In the genomic region with DNA sequence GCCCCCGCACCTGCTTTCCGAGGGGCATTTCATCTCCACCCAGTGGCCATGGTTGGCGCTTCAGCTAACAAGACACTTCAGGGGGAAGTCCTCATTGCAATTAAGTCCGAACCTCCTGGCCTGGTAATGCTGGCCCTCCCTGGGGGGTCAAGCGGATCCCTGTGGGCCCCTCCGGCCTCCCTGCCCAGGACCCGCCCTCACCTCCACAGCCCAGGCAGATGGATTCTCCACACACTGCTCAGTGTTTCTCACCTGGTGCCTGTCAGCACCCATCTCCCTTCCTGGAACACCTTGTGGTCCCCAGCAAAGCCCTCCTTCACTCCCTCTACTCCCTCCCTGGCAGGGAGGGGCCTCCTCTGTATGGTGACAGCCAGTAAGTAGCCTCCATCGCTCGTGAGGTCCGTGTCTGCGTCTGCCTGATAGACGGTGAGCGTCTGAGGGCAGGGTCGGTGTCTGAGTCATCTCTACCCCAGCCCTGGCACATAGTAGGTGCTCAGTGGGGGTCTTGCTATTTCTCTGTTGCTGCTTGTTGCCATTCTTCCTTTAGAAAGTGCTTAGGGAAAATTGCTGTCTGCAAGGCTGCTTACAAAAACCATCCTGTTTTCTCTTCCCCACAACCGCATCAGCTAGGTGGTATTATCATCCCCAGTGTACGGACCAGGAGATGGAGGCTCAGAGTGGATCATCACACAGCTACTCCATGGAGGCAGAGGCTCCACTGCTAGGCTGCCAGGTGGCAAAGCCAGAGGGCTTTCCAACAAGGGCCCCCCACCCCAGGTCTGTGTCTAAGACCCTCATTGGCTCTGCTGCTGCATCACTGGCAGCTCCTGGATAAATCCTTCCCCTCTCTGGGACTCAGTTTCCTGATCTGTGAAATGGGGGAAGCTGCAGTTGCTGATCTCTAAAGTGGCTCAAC, we compare ENCODE assay signal across 13 cellular contexts. TPM values are rescaled to one million over a fixed set of nuclear protein-coding genes. Genes with fewer than 3 reads are reported as not detected.
DNase-seq lines count a peak whose midpoint lies in the region; ATAC-seq and TF ChIP-seq lines count a peak whose summit lies in the region.
"Had no signal": no experiment of that assay in that cellular context is flagged by ENCODE, and none has a peak within 500 bp of the region (broad histone marks: within the 10 kb centered on the region; RNA-seq: fewer than 3 reads in every experiment).

No MANE protein-coding gene starts in this region.

- H3K36me3 ChIP-seq in ACC112 (ENCODE audit: insufficient read depth, low read length) (no peaks in the 10 kb centered on the region), H7 (replicated peaks; ENCODE audit: control insufficient read depth, insufficient read depth, low read length) (no peaks in the 10 kb centered on the region), mucosa of rectum (ENCODE audit: control insufficient read depth in 2 of 2, insufficient read depth in 2 of 2, low read length in 2 of 2) (no peaks in the 10 kb centered on the region)

- no peaks in the 10 kb centered on the region for H3K79me2 ChIP-seq in ACC112 (ENCODE audit: control insufficient read depth, insufficient read depth, low read length, unreplicated experiment)
- H3K79me2 ChIP-seq: parathyroid adenoma had no signal

- peak overlapping the region; percentile 88 for H3K27ac ChIP-seq in ACC112 (ENCODE audit: low read depth, low read length)
- H3K27ac ChIP-seq in coronary artery, result peak overlapping the region; percentile 47 to 79
- peak overlapping the region; percentile 12 to 21 for H3K27ac ChIP-seq in mucosa of rectum (ENCODE audit: low read depth in 2 of 2, low read length in 2 of 2)

- no peak overlapping the region for H3K9ac ChIP-seq in mucosa of rectum (ENCODE audit: low read depth in 1 of 2, low read length in 2 of 2)
- H3K9ac ChIP-seq: parathyroid adenoma had no signal

- ATAC-seq in HG03097 (IDR thresholded peaks at IDR 0.05; ENCODE audit: low FRiP score, unreplicated experiment) (no peak), HG02678 (IDR thresholded peaks at IDR 0.05; ENCODE audit: unreplicated experiment) (no peak)
- ATAC-seq: activated CD4-positive, CD25-positive, alpha-beta regulatory T cell treated with anti-CD3 and anti-CD28 coated beads, Interleukin-2, amount 50 U/mL, for 24 hours had no signal

- no peak for TF ChIP-seq CTCF in coronary artery (IDR thresholded peaks at IDR 0.05)

- H3K4me1 ChIP-seq in ACC112 (ENCODE audit: control insufficient read depth, insufficient read depth, low read length, unreplicated experiment) (peaks cover 64% of the 10 kb centered on the region), mucosa of rectum (ENCODE audit: control insufficient read depth in 2 of 2, insufficient read depth in 2 of 2, low read length in 2 of 2) (peaks cover 11 to 16% of the 10 kb centered on the region in 2 donors)
- H3K4me1 ChIP-seq: parathyroid adenoma had no signal

- H3K9me3 ChIP-seq in mucosa of rectum (ENCODE audit: control insufficient read depth in 2 of 2, low read length in 2 of 2), result no peaks in the 10 kb centered on the region

- no peaks in the 10 kb centered on the region for H3K27me3 ChIP-seq in ACC112 (ENCODE audit: insufficient read depth, low read length)
- no peaks in the 10 kb centered on the region for H3K27me3 ChIP-seq in H7 (ENCODE audit: control insufficient read depth, insufficient read depth, low read length)
- H3K27me3 ChIP-seq in mucosa of rectum (ENCODE audit: control insufficient read depth in 2 of 2, insufficient read depth in 2 of 2, low read length in 2 of 2), result peaks cover 2 to 12% of the 10 kb centered on the region in 2 donors

- no peak overlapping the region for H2AFZ ChIP-seq in ACC112 (ENCODE audit: low read length, unreplicated experiment)
- H2AFZ ChIP-seq: parathyroid adenoma had no signal

- DNase-seq in H7 (peak; percentile 87), coronary artery (ENCODE audit: low spot score) (no peak), T-helper 1 cell (no peak), NCI-H2227 (lab: John Stamatoyannopoulos, UW; ENCODE audit: unreplicated experiment) (no peak)
- DNase-seq: effector CD8-positive, alpha-beta T cell; NCI-H187; SHP77 treated with DMSO at 0.1 percent for 48 hours had no signal

- H3K4me3 ChIP-seq in ACC112 (ENCODE audit: low read depth, low read length) (no peak overlapping the region), H7 (ENCODE audit: insufficient read depth, low read depth, low read length) (no peak overlapping the region), coronary artery (no peak overlapping the region), mucosa of rectum (ENCODE audit: low read length in 2 of 2) (no peak overlapping the region)

RNA-seq across cellular contexts. Expression of gene EML1, which starts 39.7 kb away (rescaled TPM):
- total RNA-seq in H7 (2014; rRNA removed; shearing (Covaris generic)), result 19.1 and 22.8 TPM in 2 replicates

Comparison
In these comparisons a context has a peak if more than half of its experiments do, and no peak if none do; other contexts are left out.
1. H3K27ac ChIP-seq: peak in every context shown above with its lines; median percentile 88 in ACC112; 63 in coronary artery; 16 in mucosa of rectum.